In genomic region chr2:47900417-47900816, GRCh38 we compare ENCODE assay signal across 7 cellular contexts. TPM values are rescaled to one million over a fixed set of nuclear protein-coding genes. Genes with fewer than 3 reads are reported as not detected.
A peak's percentile ranks its signal among the peaks of the same experiment; 100 is the strongest.
DNase-seq lines count a peak whose midpoint lies in the region; ATAC-seq, FAIRE-seq and TF ChIP-seq lines count a peak whose summit lies in the region.
"Not testable (repeated sequence)": the region's sequence is repeated elsewhere in the genome, so short reads cannot be mapped to it uniquely, and the experiment has no call there.

No MANE protein-coding gene starts in this region.

- not testable (repeated sequence) for H3K9ac ChIP-seq in smooth muscle cell (ENCODE audit: low read depth)

- H3K4me2 ChIP-seq in hepatocyte (peak overlapping the region; percentile 4), smooth muscle cell (peak overlapping the region; percentile 61)

- not testable (repeated sequence) for H3K9me2 ChIP-seq in hepatocyte (replicated peaks; ENCODE audit: insufficient read depth)

- peaks cover 67% of the 10 kb centered on the region for H3K4me1 Mint-ChIP-seq in activated T-helper 1 cell treated with anti-CD3 and anti-CD28 coated beads, Interleukin-12 subunit alpha, Interleukin-12 subunit beta, Interleukin-2, Interleukin-4 antibody, amounts not matched to agents 30 ng/mL and 10 ng/mL and 1 ng/mL, durations not matched to agents 14 hours and 24 hours and 36 hours (ENCODE audit: low read depth)
- H3K4me1 Mint-ChIP-seq in natural killer cell = peaks cover 64 to 69% of the 10 kb centered on the region in 2 donors

- peaks cover 12% of the 10 kb centered on the region for H3K36me3 Mint-ChIP-seq in activated T-helper 1 cell treated with anti-CD3 and anti-CD28 coated beads, Interleukin-12 subunit alpha, Interleukin-12 subunit beta, Interleukin-2, Interleukin-4 antibody, amounts not matched to agents 30 ng/mL and 10 ng/mL and 1 ng/mL, durations not matched to agents 14 hours and 24 hours and 36 hours (ENCODE audit: low read depth)
- not testable (repeated sequence) for H3K36me3 Mint-ChIP-seq in natural killer cell

- H4K20me1 ChIP-seq in hepatocyte (ENCODE audit: insufficient read depth, poor library complexity, severe bottlenecking) (peaks cover 85% of the 10 kb centered on the region), smooth muscle cell (ENCODE audit: low read depth) (peaks cover 96% of the 10 kb centered on the region)

- not testable (repeated sequence) for H3K27me3 ChIP-seq in RWPE2 (ENCODE audit: insufficient read depth, poor library complexity, severe bottlenecking); hepatocyte; smooth muscle cell (ENCODE audit: low read depth)

- TF ChIP-seq POLR2A in GM12891 (IDR thresholded peaks at IDR 0.05; ENCODE audit: low read depth, low read length) = not testable (repeated sequence)

- intact Hi-C loops in activated T-helper 1 cell treated with anti-CD3 and anti-CD28 coated beads, Interleukin-12 subunit alpha, Interleukin-12 subunit beta, Interleukin-2, Interleukin-4 antibody, amounts not matched to agents 30 ng/mL and 10 ng/mL and 1 ng/mL, durations not matched to agents 14 hours and 24 hours and 36 hours (cut with micrococcal nuclease); natural killer cell (cut with micrococcal nuclease): not testable (repeated sequence)

- H3K79me2 ChIP-seq in hepatocyte (peaks cover 98% of the 10 kb centered on the region), smooth muscle cell (ENCODE audit: low read depth) (peaks cover 100% of the 10 kb centered on the region)

- H3K9me3 ChIP-seq in RWPE2 (ENCODE audit: severe bottlenecking); hepatocyte (ENCODE audit: low read depth); smooth muscle cell (replicated peaks; ENCODE audit: low read depth): not testable (repeated sequence)

- peaks cover 16% of the 10 kb centered on the region for H3K36me3 ChIP-seq in RWPE2 (ENCODE audit: low read depth)
- H3K36me3 ChIP-seq in hepatocyte (replicated peaks; ENCODE audit: insufficient read depth, low read depth); smooth muscle cell (ENCODE audit: low read depth): not testable (repeated sequence)

- H3K4me3 Mint-ChIP-seq in activated T-helper 1 cell treated with anti-CD3 and anti-CD28 coated beads, Interleukin-12 subunit alpha, Interleukin-12 subunit beta, Interleukin-2, Interleukin-4 antibody, amounts not matched to agents 30 ng/mL and 10 ng/mL and 1 ng/mL, durations not matched to agents 14 hours and 24 hours and 36 hours; natural killer cell: not testable (repeated sequence)

- H3K27ac ChIP-seq in RWPE2 (ENCODE audit: poor library complexity, severe bottlenecking) = peak overlapping the region; percentile 23
- peak overlapping the region; percentile 18 to 33 for H3K27ac ChIP-seq in coronary artery
- H3K27ac ChIP-seq in hepatocyte = peak overlapping the region; percentile 63
- peak overlapping the region; percentile 63 for H3K27ac ChIP-seq in smooth muscle cell (ENCODE audit: low read depth)

- not testable (repeated sequence) for H3K9me3 Mint-ChIP-seq in activated T-helper 1 cell treated with anti-CD3 and anti-CD28 coated beads, Interleukin-12 subunit alpha, Interleukin-12 subunit beta, Interleukin-2, Interleukin-4 antibody, amounts not matched to agents 30 ng/mL and 10 ng/mL and 1 ng/mL, durations not matched to agents 14 hours and 24 hours and 36 hours; natural killer cell

- not testable (repeated sequence) for TF ChIP-seq CTCF in RWPE2 (IDR thresholded peaks at IDR 0.05; ENCODE audit: poor library complexity, severe bottlenecking); coronary artery (IDR thresholded peaks at IDR 0.05); hepatocyte (IDR thresholded peaks at IDR 0.05; ENCODE audit: poor library complexity); natural killer cell (IDR thresholded peaks at IDR 0.05); smooth muscle cell (IDR thresholded peaks at IDR 0.05; ENCODE audit: borderline replicate concordance, insufficient read depth, poor library complexity, severe bottlenecking)

- not testable (repeated sequence) for H3F3A ChIP-seq in smooth muscle cell (ENCODE audit: low read depth)

- not testable (repeated sequence) for ATAC-seq in RWPE2 (ENCODE audit: low read depth); natural killer cell

- H3K4me1 ChIP-seq in RWPE2 (ENCODE audit: insufficient read depth, poor library complexity, severe bottlenecking) = peaks cover 15% of the 10 kb centered on the region
- H3K4me1 ChIP-seq in hepatocyte (ENCODE audit: insufficient read depth) = peaks cover 14% of the 10 kb centered on the region
- peaks cover 22% of the 10 kb centered on the region for H3K4me1 ChIP-seq in smooth muscle cell (ENCODE audit: low read depth)

- peak; percentile 75 for FAIRE-seq in GM12891 (lab: Jason Lieb, UNC)

- H3K27ac Mint-ChIP-seq in activated T-helper 1 cell treated with anti-CD3 and anti-CD28 coated beads, Interleukin-12 subunit alpha, Interleukin-12 subunit beta, Interleukin-2, Interleukin-4 antibody, amounts not matched to agents 30 ng/mL and 10 ng/mL and 1 ng/mL, durations not matched to agents 14 hours and 24 hours and 36 hours = peak overlapping the region; percentile 38
- peak overlapping the region; percentile 69 to 77 for H3K27ac Mint-ChIP-seq in natural killer cell

- WGBS in hepatocyte (ENCODE audit: low lambda C conversion rate, missing lambda C conversion rate) = 93% methylated on average over 17 of the region's 23 CpGs
- 87% methylated on average over 23 of the region's 23 CpGs for WGBS in smooth muscle cell (ENCODE audit: low lambda C conversion rate)

- H2AFZ ChIP-seq in hepatocyte; smooth muscle cell (ENCODE audit: low read depth): not testable (repeated sequence)

- DNase-seq in GM12891 (ENCODE audit: insufficient read length, low spot score); RWPE2 (ENCODE audit: low spot score); activated T-helper 1 cell treated with anti-CD3 and anti-CD28 coated beads, Interleukin-12 subunit alpha, Interleukin-12 subunit beta, Interleukin-2, Interleukin-4 antibody, amounts not matched to agents 30 ng/mL and 10 ng/mL and 1 ng/mL, durations not matched to agents 14 hours and 24 hours and 36 hours (ENCODE audit: low spot score); coronary artery (ENCODE audit: low spot score); hepatocyte (ENCODE audit: low spot score); natural killer cell; smooth muscle cell (lab: John Stamatoyannopoulos, UW; ENCODE audit: unreplicated experiment): not testable (repeated sequence)

- not testable (repeated sequence) for H3K4me3 ChIP-seq in RWPE2 (ENCODE audit: severe bottlenecking); coronary artery; hepatocyte; smooth muscle cell

- not testable (repeated sequence) for H3K27me3 Mint-ChIP-seq in activated T-helper 1 cell treated with anti-CD3 and anti-CD28 coated beads, Interleukin-12 subunit alpha, Interleukin-12 subunit beta, Interleukin-2, Interleukin-4 antibody, amounts not matched to agents 30 ng/mL and 10 ng/mL and 1 ng/mL, durations not matched to agents 14 hours and 24 hours and 36 hours (ENCODE audit: insufficient read depth); natural killer cell (ENCODE audit: low read depth in 2 of 2)

RNA-seq across cellular contexts. Expression of gene FBXO11, which starts 5.9 kb away (rescaled TPM):
- polyA plus RNA-seq in GM12891 (2012; ENCODE audit: low read depth, missing spikeins) = 13.7 TPM
- 50.1 and 56.1 TPM in 2 replicates for total RNA-seq in activated T-helper 1 cell treated with anti-CD3 and anti-CD28 coated beads, Interleukin-12 subunit alpha, Interleukin-12 subunit beta, Interleukin-2, Interleukin-4 antibody, amounts not matched to agents 30 ng/mL and 10 ng/mL and 1 ng/mL, durations not matched to agents 14 hours and 24 hours and 36 hours
- total RNA-seq in hepatocyte (41.9 and 63.9 TPM in 2 replicates), natural killer cell (100 to 1,000 TPM; 104 to 110 (median 105) TPM), smooth muscle cell (39.0 and 41.9 TPM in 2 replicates)
- polyA plus RNA-seq in hepatocyte (22.4 and 24.5 TPM in 2 replicates), smooth muscle cell (21.0 and 23.1 TPM in 2 replicates)
